ENCODE assay signal across 9 cellular contexts in the genomic region with DNA sequence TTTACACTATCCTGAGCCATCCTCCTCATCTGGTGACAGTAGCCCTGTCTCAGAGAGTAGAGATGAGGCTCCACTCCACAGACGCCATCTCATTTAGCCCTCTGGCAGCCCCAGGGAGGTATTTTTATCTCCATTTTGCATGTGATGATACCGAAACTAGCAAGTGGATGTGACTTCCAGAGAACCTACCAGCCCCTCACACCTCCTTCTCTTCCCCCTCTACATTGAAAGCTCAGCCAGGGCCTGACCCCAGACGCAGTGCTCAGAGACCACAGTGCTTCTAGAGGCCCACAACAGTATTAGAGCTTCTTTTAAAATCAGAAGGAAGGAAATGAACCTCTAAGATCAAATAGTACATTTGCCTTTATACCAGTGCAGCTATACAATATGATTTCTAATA. TPM values are rescaled to one million over a fixed set of nuclear protein-coding genes. Genes with fewer than 3 reads are reported as not detected.
DNase-seq lines count a peak whose midpoint lies in the region; ATAC-seq and TF ChIP-seq lines count a peak whose summit lies in the region.
"Had no signal": no experiment of that assay in that cellular context is flagged by ENCODE, and none has a peak within 500 bp of the region (broad histone marks: within the 10 kb centered on the region; RNA-seq: fewer than 3 reads in every experiment).

No MANE protein-coding gene starts in this region.

- in situ Hi-C loops in GM23248 (cut with MboI) = no loop called here

- H4K20me1 ChIP-seq in OCI-LY3 (ENCODE audit: insufficient read depth, low read length) (peaks cover 17% of the 10 kb centered on the region), GM23248 (ENCODE audit: insufficient read depth) (no peaks in the 10 kb centered on the region)

- ATAC-seq in GM18909 (IDR thresholded peaks at IDR 0.05; ENCODE audit: poor library complexity, unreplicated experiment) = peak; percentile 80
- peak; percentile 78 for ATAC-seq in HG02588 (IDR thresholded peaks at IDR 0.05; ENCODE audit: unreplicated experiment)
- peak in 1 of 4 donors; percentile 27 for ATAC-seq in psoas muscle

- intact Hi-C loops in psoas muscle (cut with DNase I) = no loop called here

- peak overlapping the region; percentile 49 for H3K4me3 ChIP-seq in OCI-LY3 (ENCODE audit: low read length)
- no peak overlapping the region for H3K4me3 ChIP-seq in psoas muscle
- H3K4me3 ChIP-seq in GM23248 = no peak overlapping the region
- H3K4me3 ChIP-seq: ovary had no signal

- 30 to 56% (median 32%) methylated on average over 3 of the region's 3 CpGs for WGBS in psoas muscle, 3 donors
- whole genome bisulfite sequencing in GM23248 (ENCODE audit: low coverage in 1 of 2, low lambda C conversion rate in 2 of 2, missing lambda C conversion rate in 2 of 2), 2 experiments = 85 to 93% methylated on average over 3 of the region's 3 CpGs

- no peak for TF ChIP-seq CTCF in OCI-LY3 (IDR thresholded peaks at IDR 0.05; ENCODE audit: low read depth, low read length)
- TF ChIP-seq CTCF in psoas muscle (IDR thresholded peaks at IDR 0.05) = no peak

- peaks cover 37% of the 10 kb centered on the region for H3K4me1 ChIP-seq in OCI-LY3 (ENCODE audit: low read length)
- H3K4me1 ChIP-seq in psoas muscle = peaks cover 66% of the 10 kb centered on the region
- H3K4me1 ChIP-seq in GM23248 (ENCODE audit: insufficient read depth) = peaks cover 4% of the 10 kb centered on the region; the same call in 1 of the 2 replicates

- peak overlapping the region; percentile 48; the same call in 1 of the 2 replicates for H3K9ac ChIP-seq in OCI-LY3 (ENCODE audit: low read length)
- no peak overlapping the region for H3K9ac ChIP-seq in GM23248

- no peaks in the 10 kb centered on the region for H3K9me3 ChIP-seq in OCI-LY3 (ENCODE audit: insufficient read depth, low read length)
- no peaks in the 10 kb centered on the region for H3K9me3 ChIP-seq in psoas muscle
- no peaks in the 10 kb centered on the region for H3K9me3 ChIP-seq in GM23248 (ENCODE audit: low read depth)
- H3K9me3 ChIP-seq: ovary had no signal

- H3K27me3 ChIP-seq in OCI-LY3 (ENCODE audit: low read depth, low read length) (no peaks in the 10 kb centered on the region), psoas muscle (ENCODE audit: insufficient read depth in 3 of 3, low read length in 2 of 3) (no peaks in the 10 kb centered on the region), GM23248 (replicated peaks; ENCODE audit: insufficient read depth) (no peaks in the 10 kb centered on the region)
- H3K27me3 ChIP-seq: ovary had no signal

- H3K4me2 ChIP-seq in OCI-LY3 (ENCODE audit: low read length) (peak overlapping the region; percentile 78), GM23248 (ENCODE audit: unreplicated experiment) (no peak overlapping the region)

- DNase-seq in psoas muscle = no peak
- DNase-seq in GM23248 = no peak
- DNase-seq in SHP77 (lab: John Stamatoyannopoulos, UW) = no peak
- no peak for DNase-seq in NCI-H1417 (lab: John Stamatoyannopoulos, UW)
- DNase-seq: NCI-H2029, ovary had no signal

- H3K36me3 ChIP-seq in OCI-LY3 (replicated peaks; ENCODE audit: low read depth, low read length) = peaks cover 20% of the 10 kb centered on the region
- H3K36me3 ChIP-seq in psoas muscle (ENCODE audit: insufficient read depth in 1 of 2, low read depth in 1 of 2) = no peaks in the 10 kb centered on the region
- H3K36me3 ChIP-seq in GM23248 (ENCODE audit: low read depth) = no peaks in the 10 kb centered on the region
- H3K36me3 ChIP-seq: ovary had no signal

- H3F3A ChIP-seq in GM23248 (ENCODE audit: insufficient read depth) = no peaks in the 10 kb centered on the region

- no peaks in the 10 kb centered on the region for H3K9me2 ChIP-seq in GM23248 (ENCODE audit: insufficient read depth)

- H2AFZ ChIP-seq in OCI-LY3 (ENCODE audit: low read depth, low read length) = no peak overlapping the region
- no peak overlapping the region for H2AFZ ChIP-seq in GM23248

- peak overlapping the region; percentile 71 for H3K27ac ChIP-seq in OCI-LY3 (ENCODE audit: low read length)
- H3K27ac ChIP-seq in psoas muscle = peak overlapping the region; percentile 63
- H3K27ac ChIP-seq in GM23248 = no peak overlapping the region
- H3K27ac ChIP-seq: ovary had no signal

- peaks cover 91% of the 10 kb centered on the region for H3K79me2 ChIP-seq in OCI-LY3 (ENCODE audit: low read length)
- peaks cover 12% of the 10 kb centered on the region; the same call in 1 of the 2 replicates for H3K79me2 ChIP-seq in GM23248 (ENCODE audit: insufficient read depth)

RNA-seq across cellular contexts. Expression of gene GYPC, which starts 8.3 kb away (rescaled TPM):
- 10 to 100 TPM; 53.4 to 92.7 (median 63.3) TPM for total RNA-seq in psoas muscle
- 100 to 1,000 TPM in 2 of 3 donors, 10 to 100 TPM in 1; 93.2 to 144 (median 114) TPM for polyA plus RNA-seq in psoas muscle
- 24.0 and 42.6 TPM in 2 replicates for total RNA-seq in GM23248 (2014; rRNA removed; shearing (Covaris generic))
- polyA plus RNA-seq in GM23248 (2016; fragmentation: Nextera tagmentation; extraction: Ambion mirVana) = 45.8 and 48.2 TPM in 2 replicates
